ENCODE assay signal across 8 cellular contexts in genomic region chr6:85537055-85537494, GRCh38. TPM values are rescaled to one million over a fixed set of nuclear protein-coding genes. Genes with fewer than 3 reads are reported as not detected.
A peak's percentile ranks its signal among the peaks of the same experiment; 100 is the strongest.
DNase-seq lines count a peak whose midpoint lies in the region; ATAC-seq and TF ChIP-seq lines count a peak whose summit lies in the region.

No MANE protein-coding gene starts in this region.

- peaks cover 25% of the 10 kb centered on the region for H3K36me3 ChIP-seq in GM23248 (ENCODE audit: low read depth)
- H3K36me3 ChIP-seq in aorta (ENCODE audit: control insufficient read depth in 1 of 2, insufficient read depth in 2 of 2, low read length in 1 of 2) = no peaks in the 10 kb centered on the region

- H3K9me3 ChIP-seq in GM23248 (ENCODE audit: low read depth) (no peaks in the 10 kb centered on the region), aorta (ENCODE audit: control insufficient read depth, low read length) (no peaks in the 10 kb centered on the region)

- TF ChIP-seq CTCF in activated B cell treated with CpG ODN at 0.5 μM for 24 hours (IDR thresholded peaks at IDR 0.05) = peak; percentile 94

- H3K27ac Mint-ChIP-seq in activated B cell treated with CpG ODN at 0.5 μM for 24 hours = no peak overlapping the region

- no peaks in the 10 kb centered on the region for H3K27me3 Mint-ChIP-seq in activated B cell treated with CpG ODN at 0.5 μM for 24 hours

- peaks cover 48% of the 10 kb centered on the region for H3K36me3 Mint-ChIP-seq in activated B cell treated with CpG ODN at 0.5 μM for 24 hours (ENCODE audit: low read depth)

- H3K4me3 ChIP-seq in GM23248 = no peak overlapping the region
- H3K4me3 ChIP-seq in aorta (ENCODE audit: low read length in 2 of 2) = no peak overlapping the region

- no peak for ATAC-seq in activated B cell treated with CpG ODN at 0.5 μM for 24 hours (ENCODE audit: low read depth)
- peak; percentile 57 for ATAC-seq in left lobe of liver
- no peak for ATAC-seq in HG02981 (IDR thresholded peaks at IDR 0.05; ENCODE audit: unreplicated experiment)
- no peak for ATAC-seq in aorta (ENCODE audit: low FRiP score)
- no peak for ATAC-seq in GM21723 (IDR thresholded peaks at IDR 0.05; ENCODE audit: unreplicated experiment)

- no peak overlapping the region for H3K4me2 ChIP-seq in GM23248 (ENCODE audit: unreplicated experiment)

- intact Hi-C loops in activated B cell treated with CpG ODN at 0.5 μM for 24 hours (cut with micrococcal nuclease) (loop anchor here (1.0 to 5.0 kb wide), 3 partner anchors 55 to 182 kb away; no protein-coding TSS in a partner anchor), aorta (cut with DNase I) (loop anchor here in 1 of 2 donors (5.0 kb wide), 1 partner anchor 180 kb away; no protein-coding TSS in a partner anchor)

- DNase-seq in AG20443 (ENCODE audit: low spot score) (peak; percentile 12), GM23248 (peak; percentile 48), activated B cell treated with CpG ODN at 0.5 μM for 24 hours (no peak), left lobe of liver (ENCODE audit: low spot score) (no peak), NCI-H187 (lab: John Stamatoyannopoulos, UW) (no peak), aorta (no peak)

- H3K79me2 ChIP-seq in GM23248 (ENCODE audit: insufficient read depth) = no peaks in the 10 kb centered on the region

- H3K9ac ChIP-seq in GM23248 = no peak overlapping the region

- CTCF ChIA-PET in activated B cell treated with CpG ODN at 0.5 μM for 24 hours (lab: Charles Lee) = interaction anchor here (0.6 to 2.2 kb wide), 12 partner anchors 8 to 211 kb away, joined by 3 to 17 read pairs (median 3); partner anchors contain the start of gene SNX14

- WGBS in GM23248 (ENCODE audit: low coverage in 1 of 2, low lambda C conversion rate in 2 of 2, missing lambda C conversion rate in 2 of 2), 2 experiments = 47 to 50% methylated on average over 2 of the region's 2 CpGs
- 31 to 34% methylated on average over 2 of the region's 2 CpGs for WGBS in aorta, 2 donors

- H3K4me3 Mint-ChIP-seq in activated B cell treated with CpG ODN at 0.5 μM for 24 hours = no peak overlapping the region

- 0 out of 2 replicates have a peak, but pooled peaks cover 11% of the 10 kb centered on the region for H3F3A ChIP-seq in GM23248 (ENCODE audit: insufficient read depth)

- POLR2A ChIA-PET in activated B cell treated with CpG ODN at 0.5 μM for 24 hours (lab: Charles Lee) = interaction anchor here (0.6 to 2.6 kb wide), 3 partner anchors 9 to 141 kb away, joined by 3 to 8 read pairs (median 5); no protein-coding TSS in a partner anchor

- H3K27me3 ChIP-seq in GM23248 (replicated peaks; ENCODE audit: insufficient read depth) (no peaks in the 10 kb centered on the region), aorta (ENCODE audit: control insufficient read depth in 1 of 2, insufficient read depth in 2 of 2, low read length in 1 of 2) (no peaks in the 10 kb centered on the region)

- H3K27ac ChIP-seq in GM23248 (no peak overlapping the region), aorta (ENCODE audit: low read depth in 1 of 2, low read length in 2 of 2) (no peak overlapping the region)

- H2AFZ ChIP-seq in GM23248 = no peak overlapping the region

- H3K4me1 Mint-ChIP-seq in activated B cell treated with CpG ODN at 0.5 μM for 24 hours = no peaks in the 10 kb centered on the region

- H4K20me1 ChIP-seq in GM23248 (ENCODE audit: insufficient read depth) = no peaks in the 10 kb centered on the region

- no peaks in the 10 kb centered on the region for H3K9me2 ChIP-seq in GM23248 (ENCODE audit: insufficient read depth)

- H3K4me1 ChIP-seq in GM23248 (ENCODE audit: insufficient read depth) (no peaks in the 10 kb centered on the region), aorta (ENCODE audit: control insufficient read depth in 1 of 2, insufficient read depth in 2 of 2, low read length in 2 of 2) (peaks cover 0 to 2% of the 10 kb centered on the region in 2 donors)

- in situ Hi-C loops in GM23248 (cut with MboI) = no loop called here

- no peaks in the 10 kb centered on the region for H3K9me3 Mint-ChIP-seq in activated B cell treated with CpG ODN at 0.5 μM for 24 hours

RNA-seq across cellular contexts. Expression of gene SNX14, which starts 56.6 kb away (rescaled TPM):
- 70.1 and 72.4 TPM in 2 replicates for total RNA-seq in GM23248 (2014; rRNA removed; shearing (Covaris generic))
- 68.3 and 70.6 TPM in 2 replicates for polyA plus RNA-seq in GM23248 (2016; fragmentation: Nextera tagmentation; extraction: Ambion mirVana)
- total RNA-seq in activated B cell treated with CpG ODN at 0.5 μM for 24 hours = 61.6 and 70.8 TPM in 2 replicates
- 37.5 TPM for total RNA-seq in left lobe of liver
- 10 to 100 TPM; 82.3 to 85.1 TPM for total RNA-seq in aorta
- polyA plus RNA-seq in aorta = 10 to 100 TPM; 10.9 to 81.4 TPM

Comparison
In these comparisons a context has a peak if more than half of its experiments do, and no peak if none do; other contexts are left out.
1. DNase-seq: peak in AG20443 (single experiment) and GM23248 (single experiment); none in activated B cell treated with CpG ODN at 0.5 μM for 24 hours (single experiment), left lobe of liver (single experiment), NCI-H187 (0 of 2) and aorta (0 of 2).